In genomic region chr4:925171-925570, GRCh38 we compare ENCODE assay signal across 15 cellular contexts. TPM values are rescaled to one million over a fixed set of nuclear protein-coding genes. Genes with fewer than 3 reads are reported as not detected.
DNase-seq lines count a peak whose midpoint lies in the region; ATAC-seq and TF ChIP-seq lines count a peak whose summit lies in the region.
"Had no signal": no experiment of that assay in that cellular context is flagged by ENCODE, and none has a peak within 500 bp of the region (broad histone marks: within the 10 kb centered on the region; RNA-seq: fewer than 3 reads in every experiment).

No MANE protein-coding gene starts in this region.

- H3K36me3 Mint-ChIP-seq in activated naive CD4-positive, alpha-beta T cell treated with anti-CD3 and anti-CD28 coated beads, Interleukin-2, amount 50 U/mL, for 72 hours, result peaks cover 5 to 16% of the 10 kb centered on the region in 2 donors
- peaks cover 17% of the 10 kb centered on the region for H3K36me3 Mint-ChIP-seq in activated naive CD8-positive, alpha-beta T cell treated with anti-CD3 and anti-CD28 coated beads, Interleukin-2, amount 50 U/mL, for 24 hours (ENCODE audit: low read depth)
- H3K36me3 Mint-ChIP-seq in WTC11, result no peaks in the 10 kb centered on the region

- intact Hi-C loops in uterus (cut with DNase I; ENCODE audit: low total_unique reads), result no loop called here

- WGBS in mesenchymal stem cell, result 93% methylated on average over 9 of the region's 9 CpGs

- H3K23ac ChIP-seq in mesenchymal stem cell (ENCODE audit: low read length in 2 of 2), result peak overlapping the region in 1 of 2 experiments; percentile 34

- H4K91ac ChIP-seq in mesenchymal stem cell (ENCODE audit: low read length), result no peak overlapping the region

- peak overlapping the region; percentile 3 for H3K4me3 Mint-ChIP-seq in activated naive CD8-positive, alpha-beta T cell treated with anti-CD3 and anti-CD28 coated beads, Interleukin-2, amount 50 U/mL, for 24 hours
- no peak overlapping the region for H3K4me3 Mint-ChIP-seq in WTC11

- H3K79me1 ChIP-seq in mesenchymal stem cell (replicated peaks; ENCODE audit: low read length, poor library complexity, severe bottlenecking), result peaks cover 11% of the 10 kb centered on the region

- H2BK15ac ChIP-seq in mesenchymal stem cell (ENCODE audit: low read depth, poor library complexity, severe bottlenecking), result no peak overlapping the region

- no peak overlapping the region for H4K8ac ChIP-seq in mesenchymal stem cell (ENCODE audit: low read length)

- H3K4me2 ChIP-seq in mesenchymal stem cell (ENCODE audit: low read length, poor library complexity, severe bottlenecking), result no peak overlapping the region
- H3K4me2 ChIP-seq: smooth muscle cell had no signal

- no peak overlapping the region for H2AK5ac ChIP-seq in mesenchymal stem cell (ENCODE audit: low read length, severe bottlenecking)

- no peak overlapping the region for H3K18ac ChIP-seq in mesenchymal stem cell (ENCODE audit: low read depth in 1 of 2, low read length in 2 of 2)

- H3K27me3 ChIP-seq in mesenchymal stem cell (ENCODE audit: control insufficient read depth in 1 of 2, insufficient read depth in 1 of 2, low read length in 2 of 2), result no peaks in the 10 kb centered on the region
- H3K27me3 ChIP-seq in uterus, result no peaks in the 10 kb centered on the region
- H3K27me3 ChIP-seq: heart left ventricle had no signal

- H3K14ac ChIP-seq in mesenchymal stem cell (ENCODE audit: low read length in 2 of 2), result no peak overlapping the region

- peaks cover 79% of the 10 kb centered on the region for H3K4me1 Mint-ChIP-seq in activated naive CD8-positive, alpha-beta T cell treated with anti-CD3 and anti-CD28 coated beads, Interleukin-2, amount 50 U/mL, for 24 hours
- H3K4me1 Mint-ChIP-seq in WTC11, result peaks cover 17% of the 10 kb centered on the region

- TF ChIP-seq POLR2A in uterus (IDR thresholded peaks at IDR 0.05), result no peak

- CTCF ChIA-PET in WTC11 (lab: Charles Lee), result interaction anchor here (1.7 kb wide), 1 partner anchor 80 kb away, joined by 3 read pairs; no protein-coding TSS in a partner anchor

- DNase-seq in activated naive CD4-positive, alpha-beta T cell treated with anti-CD3 and anti-CD28 coated beads, Interleukin-2, amount 50 U/mL, for 72 hours (ENCODE audit: low spot score in 2 of 2), result no peak
- no peak for DNase-seq in activated naive CD4-positive, alpha-beta T cell treated with anti-CD3 and anti-CD28 coated beads, Interleukin-2, amount 50 U/mL, for 16 hours
- DNase-seq in activated naive CD8-positive, alpha-beta T cell treated with anti-CD3 and anti-CD28 coated beads, Interleukin-2, amount 50 U/mL, for 24 hours, result no peak
- DNase-seq in mesenchymal stem cell (no peak), uterus (no peak), iPS-NIHi11 (ENCODE audit: low spot score) (no peak), NCI-H1417 (lab: John Stamatoyannopoulos, UW) (no peak), WTC11 (ENCODE audit: low spot score) (no peak)
- DNase-seq: activated CD4-positive, CD25-positive, alpha-beta regulatory T cell; heart left ventricle; KBM-7; kidney glomerular epithelial cell; NCI-H1092; NCI-H2171 had no signal

- H2BK120ac ChIP-seq in mesenchymal stem cell (ENCODE audit: low read depth, low read length), result no peak overlapping the region

- H2BK5ac ChIP-seq in mesenchymal stem cell (ENCODE audit: low read depth, low read length, poor library complexity, severe bottlenecking), result no peak overlapping the region

- H3K4me1 ChIP-seq in mesenchymal stem cell (ENCODE audit: control insufficient read depth, insufficient read depth, low read depth, low read length) (peaks cover 33% of the 10 kb centered on the region), uterus (peaks cover 0 to 14% of the 10 kb centered on the region in 2 donors)

- ATAC-seq in activated naive CD4-positive, alpha-beta T cell treated with anti-CD3 and anti-CD28 coated beads, Interleukin-2, amount 50 U/mL, for 72 hours, result peak in 1 of 2 donors; percentile 5
- ATAC-seq in activated naive CD8-positive, alpha-beta T cell treated with anti-CD3 and anti-CD28 coated beads, Interleukin-2, amount 50 U/mL, for 24 hours, result no peak
- ATAC-seq in WTC11, result no peak

- H3K9me3 ChIP-seq in mesenchymal stem cell (ENCODE audit: control insufficient read depth, low read length) (no peaks in the 10 kb centered on the region), uterus (no peaks in the 10 kb centered on the region)
- H3K9me3 ChIP-seq: heart left ventricle had no signal

- POLR2A ChIA-PET in WTC11 (lab: Charles Lee), result no interaction called here

- H3K4me3 ChIP-seq in mesenchymal stem cell (ENCODE audit: insufficient read depth in 1 of 2, low read depth in 1 of 2, low read length in 2 of 2) (no peak overlapping the region), uterus (no peak overlapping the region)
- H3K4me3 ChIP-seq: heart left ventricle, smooth muscle cell had no signal

- H3K27me3 Mint-ChIP-seq in activated naive CD8-positive, alpha-beta T cell treated with anti-CD3 and anti-CD28 coated beads, Interleukin-2, amount 50 U/mL, for 24 hours, result no peaks in the 10 kb centered on the region
- no peaks in the 10 kb centered on the region for H3K27me3 Mint-ChIP-seq in WTC11 (ENCODE audit: low read depth)

- no peak overlapping the region for H2BK12ac ChIP-seq in mesenchymal stem cell (ENCODE audit: low read length in 2 of 2)

- no peaks in the 10 kb centered on the region for H3K9me3 Mint-ChIP-seq in activated naive CD4-positive, alpha-beta T cell treated with anti-CD3 and anti-CD28 coated beads, Interleukin-2, amount 50 U/mL, for 72 hours
- no peaks in the 10 kb centered on the region for H3K9me3 Mint-ChIP-seq in activated naive CD8-positive, alpha-beta T cell treated with anti-CD3 and anti-CD28 coated beads, Interleukin-2, amount 50 U/mL, for 24 hours
- no peaks in the 10 kb centered on the region for H3K9me3 Mint-ChIP-seq in WTC11

- peak overlapping the region; percentile 71 to 91 for H3K27ac Mint-ChIP-seq in activated naive CD4-positive, alpha-beta T cell treated with anti-CD3 and anti-CD28 coated beads, Interleukin-2, amount 50 U/mL, for 72 hours
- peak overlapping the region; percentile 61 for H3K27ac Mint-ChIP-seq in activated naive CD8-positive, alpha-beta T cell treated with anti-CD3 and anti-CD28 coated beads, Interleukin-2, amount 50 U/mL, for 24 hours
- no peak overlapping the region; the same call in 1 of the 2 replicates for H3K27ac Mint-ChIP-seq in WTC11

- peaks cover 4 to 14% of the 10 kb centered on the region in 2 experiments for H3K36me3 ChIP-seq in mesenchymal stem cell (ENCODE audit: control insufficient read depth in 1 of 2, insufficient read depth in 2 of 2, low read depth in 1 of 2, low read length in 2 of 2)
- H3K36me3 ChIP-seq in uterus, result no peaks in the 10 kb centered on the region

- peak overlapping the region; percentile 52 for H3K9ac ChIP-seq in mesenchymal stem cell (ENCODE audit: low read length)

- no peak overlapping the region for H3K27ac ChIP-seq in mesenchymal stem cell (ENCODE audit: low read length, poor library complexity, severe bottlenecking)
- H3K27ac ChIP-seq in uterus, result peak overlapping the region; percentile 26 to 33
- H3K27ac ChIP-seq: heart left ventricle had no signal

- no peak overlapping the region for H2AFZ ChIP-seq in mesenchymal stem cell (ENCODE audit: low read depth, low read length)

- no peak for TF ChIP-seq CTCF in uterus (IDR thresholded peaks at IDR 0.05)
- TF ChIP-seq CTCF in WTC11 (IDR thresholded peaks at IDR 0.05), result no peak

- H3K4ac ChIP-seq in mesenchymal stem cell (ENCODE audit: low read depth in 1 of 2, low read length in 2 of 2), result no peak overlapping the region

TF ChIP-seq in WTC11, 78 proteins besides CTCF, POLR2A, EP300 and RAD21 (continues in another document):
- no peak for TF ChIP-seq MAX (CRISPR knock-in tag; IDR thresholded peaks at IDR 0.05)

RNA-seq across cellular contexts. Expression of gene GAK, which starts 6.9 kb away (rescaled TPM):
- total RNA-seq in activated naive CD4-positive, alpha-beta T cell treated with anti-CD3 and anti-CD28 coated beads, Interleukin-2, amount 50 U/mL, for 72 hours, result 100 to 1,000 TPM; 124 to 171 TPM
- 65.4 TPM for polyA plus RNA-seq in mesenchymal stem cell (2013, experiment 1 of 2)
- polyA plus RNA-seq in mesenchymal stem cell (2013, experiment 2 of 2), result 63.5 TPM
- total RNA-seq in uterus, result 1,000 to 10,000 TPM in 1 of 4 donors, 100 to 1,000 TPM in 1, 10 to 100 TPM in 2; 50.6 to 1,098 (median 104) TPM
- 108 to 121 TPM (median 108 TPM) in 3 replicates for total RNA-seq in WTC11 (2021)

RNA-seq across cellular contexts. Expression of gene TMEM175, which starts 7.1 kb away (rescaled TPM):
- 10 to 100 TPM; 12.1 to 13.9 TPM for total RNA-seq in activated naive CD4-positive, alpha-beta T cell treated with anti-CD3 and anti-CD28 coated beads, Interleukin-2, amount 50 U/mL, for 72 hours
- 20.5 TPM for polyA plus RNA-seq in mesenchymal stem cell (2013, experiment 1 of 2)
- 23.0 TPM for polyA plus RNA-seq in mesenchymal stem cell (2013, experiment 2 of 2)
- 10 to 100 TPM in 3 of 4 donors, 1 to 10 TPM in 1; 9.9 to 39.7 (median 26.3) TPM for total RNA-seq in uterus
- 6.4 to 10.6 TPM (median 9.2 TPM) in 3 replicates for total RNA-seq in WTC11 (2021)

RNA-seq across cellular contexts. Expression of gene DGKQ, which starts 48.2 kb away (rescaled TPM):
- 1 to 10 TPM; 7.8 to 7.9 TPM for total RNA-seq in activated naive CD4-positive, alpha-beta T cell treated with anti-CD3 and anti-CD28 coated beads, Interleukin-2, amount 50 U/mL, for 72 hours
- polyA plus RNA-seq in mesenchymal stem cell (2013, experiment 1 of 2), result 5.2 TPM
- 5.1 TPM for polyA plus RNA-seq in mesenchymal stem cell (2013, experiment 2 of 2)
- total RNA-seq in uterus, result 10 to 100 TPM in 2 of 4 donors, 1 to 10 TPM in 2; 1.2 to 12.7 (median 10.1) TPM
- 15.7 to 19.3 TPM (median 16.9 TPM) in 3 replicates for total RNA-seq in WTC11 (2021)
